10 cellular contexts compared by ENCODE assay signal in the genomic region with DNA sequence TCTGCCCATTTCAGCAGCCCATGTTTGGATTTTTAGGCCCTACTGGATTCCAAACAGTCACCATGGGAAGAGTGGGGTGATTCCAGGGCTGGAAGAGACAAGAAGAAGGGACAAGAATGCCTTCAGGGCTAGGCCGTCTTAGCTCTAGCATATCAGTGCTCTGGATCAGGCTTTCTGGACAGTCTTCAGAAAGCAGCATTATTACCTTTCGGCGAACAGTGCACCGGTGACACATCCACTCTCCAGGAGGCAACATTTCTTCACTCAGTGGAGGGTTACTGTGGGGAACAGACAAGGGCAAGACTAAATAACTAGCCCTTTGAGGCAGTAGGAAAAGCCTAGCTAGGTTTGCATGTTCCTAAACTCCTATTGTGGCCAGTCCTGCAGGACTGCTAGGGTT. TPM values are rescaled to one million over a fixed set of nuclear protein-coding genes. Genes with fewer than 3 reads are reported as not detected.
DNase-seq lines count a peak whose midpoint lies in the region; ATAC-seq and TF ChIP-seq lines count a peak whose summit lies in the region.
"Had no signal": no experiment of that assay in that cellular context is flagged by ENCODE, and none has a peak within 500 bp of the region (broad histone marks: within the 10 kb centered on the region; RNA-seq: fewer than 3 reads in every experiment).

No MANE protein-coding gene starts in this region.

- H3K4me1 ChIP-seq in HEK293 (ENCODE audit: control insufficient read depth, insufficient read depth, low read length) (no peaks in the 10 kb centered on the region; the same call in 1 of the 2 replicates), esophagus (ENCODE audit: control insufficient read depth in 2 of 2, insufficient read depth in 2 of 2, low read length in 1 of 2) (peaks cover 0 to 5% of the 10 kb centered on the region in 2 donors), sigmoid colon (peaks cover 0 to 19% (median 16%) of the 10 kb centered on the region in 4 donors), adrenal gland (replicated peaks in 1 of 2) (peaks cover 0 to 26% of the 10 kb centered on the region in 2 donors)

- no peak for TF ChIP-seq CTCF in HEK293 (tag by site-specific recombination; IDR thresholded peaks at IDR 0.05)
- no peak for TF ChIP-seq CTCF in VCaP (conservative IDR thresholded peaks at IDR 0.05)
- no peak for TF ChIP-seq CTCF in sigmoid colon (IDR thresholded peaks at IDR 0.05)
- TF ChIP-seq CTCF in adrenal gland (IDR thresholded peaks at IDR 0.05): no peak

- H3K27me3 ChIP-seq in esophagus (ENCODE audit: control insufficient read depth in 1 of 2, insufficient read depth in 2 of 2, low read length in 2 of 2): no peaks in the 10 kb centered on the region
- H3K27me3 ChIP-seq in sigmoid colon: no peaks in the 10 kb centered on the region
- H3K27me3 ChIP-seq in adrenal gland: no peaks in the 10 kb centered on the region
- H3K27me3 ChIP-seq: MG63 had no signal

- H3K27ac ChIP-seq in HEK293 (ENCODE audit: extremely low read depth, low read depth, low read length): peak overlapping the region; percentile 12; the same call in 1 of the 2 replicates
- H3K27ac ChIP-seq in VCaP: peak overlapping the region; percentile 3
- H3K27ac ChIP-seq in esophagus (ENCODE audit: low read depth in 2 of 2, low read length in 1 of 2): peak overlapping the region; percentile 39 to 57
- H3K27ac ChIP-seq in sigmoid colon: peak overlapping the region in 3 of 4 donors; percentile 27 to 38 (median 28)
- H3K27ac ChIP-seq in adrenal gland: peak overlapping the region in 2 of 5 donors; percentile 50 to 67

- WGBS in esophagus, 2 donors: 89 to 92% methylated on average over 4 of the region's 4 CpGs
- 94 to 95% methylated on average over 4 of the region's 4 CpGs for WGBS in sigmoid colon, 2 donors
- WGBS in adrenal gland, 4 donors: 78 to 100% (median 93%) methylated on average over 4 of the region's 4 CpGs

- CTCF ChIA-PET in HEK293 (lab: Yijun Ruan, JAX): interaction anchor here (0.7 to 1.9 kb wide), 5 partner anchors 10 to 77 kb away, joined by 3 to 8 read pairs (median 6); no protein-coding TSS in a partner anchor

- intact Hi-C loops in sigmoid colon (cut with DNase I): no loop called here
- intact Hi-C loops in adrenal gland (cut with DNase I): no loop called here

- POLR2A ChIA-PET in HEK293 (lab: Yijun Ruan, JAX): no interaction called here

- H3K36me3 ChIP-seq in HEK293 (ENCODE audit: control insufficient read depth in 2 of 2, insufficient read depth in 1 of 2, low read length in 2 of 2): peaks cover 42 to 83% of the 10 kb centered on the region in 2 experiments
- peaks cover 6 to 9% of the 10 kb centered on the region in 2 donors for H3K36me3 ChIP-seq in esophagus (ENCODE audit: control insufficient read depth in 2 of 2, insufficient read depth in 2 of 2, low read length in 1 of 2)
- H3K36me3 ChIP-seq in sigmoid colon: peaks cover 5 to 49% (median 7%) of the 10 kb centered on the region in 4 donors
- peaks cover 0 to 26% of the 10 kb centered on the region in 2 donors for H3K36me3 ChIP-seq in adrenal gland (replicated peaks in 1 of 2)

- TF ChIP-seq POLR2A in sigmoid colon (IDR thresholded peaks at IDR 0.05) (no peak), adrenal gland (IDR thresholded peaks at IDR 0.05) (no peak)

- H3K9me3 ChIP-seq in HEK293 (ENCODE audit: control insufficient read depth, insufficient read depth, low read depth, low read length) (no peaks in the 10 kb centered on the region), esophagus (ENCODE audit: control insufficient read depth in 2 of 2, insufficient read depth in 1 of 2, low read depth in 1 of 2, low read length in 1 of 2) (no peaks in the 10 kb centered on the region), sigmoid colon (no peaks in the 10 kb centered on the region), adrenal gland (replicated peaks in 1 of 3) (no peaks in the 10 kb centered on the region)

- ATAC-seq in HG02759 (IDR thresholded peaks at IDR 0.05; ENCODE audit: unreplicated experiment): no peak
- no peak for ATAC-seq in HG02970 (IDR thresholded peaks at IDR 0.05; ENCODE audit: low FRiP score, unreplicated experiment)
- ATAC-seq: GM23338 had no signal

- H3K4me3 ChIP-seq in HEK293 (ENCODE audit: low read depth, low read length): no peak overlapping the region
- no peak overlapping the region for H3K4me3 ChIP-seq in esophagus (ENCODE audit: low read depth in 1 of 2, low read length in 2 of 2)
- no peak overlapping the region for H3K4me3 ChIP-seq in sigmoid colon
- no peak overlapping the region for H3K4me3 ChIP-seq in adrenal gland
- H3K4me3 ChIP-seq: GM23338, MG63 had no signal

- DNase-seq in sigmoid colon (no peak), adrenal gland (no peak), iPS-NIHi7 (ENCODE audit: extremely low spot score) (no peak)
- DNase-seq: MG63 had no signal

- TF ChIP-seq EP300 in sigmoid colon (IDR thresholded peaks at IDR 0.05): no peak

TF ChIP-seq in HEK293, 187 proteins besides CTCF, POLR2A, EP300 and RAD21:
- no peak for TF ChIP-seq ZNF202 (tag by site-specific recombination; IDR thresholded peaks at IDR 0.05; ENCODE audit: borderline replicate concordance)
- TF ChIP-seq ZNF596 (tag by site-specific recombination; IDR thresholded peaks at IDR 0.05): no peak
- TF ChIP-seq, protein P1, sequence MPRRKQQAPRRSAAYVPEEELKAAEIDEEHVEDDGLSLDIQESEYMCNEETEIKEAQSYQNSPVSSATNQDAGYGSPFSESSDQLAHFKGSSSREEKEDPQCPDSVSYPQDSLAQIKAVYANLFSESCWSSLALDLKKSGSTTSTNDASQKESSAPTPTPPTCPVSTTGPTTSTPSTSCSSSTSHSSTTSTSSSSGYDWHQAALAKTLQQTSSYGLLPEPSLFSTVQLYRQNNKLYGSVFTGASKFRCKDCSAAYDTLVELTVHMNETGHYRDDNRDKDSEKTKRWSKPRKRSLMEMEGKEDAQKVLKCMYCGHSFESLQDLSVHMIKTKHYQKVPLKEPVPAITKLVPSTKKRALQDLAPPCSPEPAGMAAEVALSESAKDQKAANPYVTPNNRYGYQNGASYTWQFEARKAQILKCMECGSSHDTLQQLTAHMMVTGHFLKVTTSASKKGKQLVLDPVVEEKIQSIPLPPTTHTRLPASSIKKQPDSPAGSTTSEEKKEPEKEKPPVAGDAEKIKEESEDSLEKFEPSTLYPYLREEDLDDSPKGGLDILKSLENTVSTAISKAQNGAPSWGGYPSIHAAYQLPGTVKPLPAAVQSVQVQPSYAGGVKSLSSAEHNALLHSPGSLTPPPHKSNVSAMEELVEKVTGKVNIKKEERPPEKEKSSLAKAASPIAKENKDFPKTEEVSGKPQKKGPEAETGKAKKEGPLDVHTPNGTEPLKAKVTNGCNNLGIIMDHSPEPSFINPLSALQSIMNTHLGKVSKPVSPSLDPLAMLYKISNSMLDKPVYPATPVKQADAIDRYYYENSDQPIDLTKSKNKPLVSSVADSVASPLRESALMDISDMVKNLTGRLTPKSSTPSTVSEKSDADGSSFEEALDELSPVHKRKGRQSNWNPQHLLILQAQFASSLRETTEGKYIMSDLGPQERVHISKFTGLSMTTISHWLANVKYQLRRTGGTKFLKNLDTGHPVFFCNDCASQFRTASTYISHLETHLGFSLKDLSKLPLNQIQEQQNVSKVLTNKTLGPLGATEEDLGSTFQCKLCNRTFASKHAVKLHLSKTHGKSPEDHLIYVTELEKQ (tag by site-specific recombination; IDR thresholded peaks at IDR 0.05; ENCODE audit: borderline replicate concordance): no peak
- TF ChIP-seq ZNF701 (tag by site-specific recombination; IDR thresholded peaks at IDR 0.05): no peak
- no peak for TF ChIP-seq OSR2 (tag by site-specific recombination; IDR thresholded peaks at IDR 0.05)
- TF ChIP-seq ZNF223 (tag by site-specific recombination; IDR thresholded peaks at IDR 0.05): no peak
- TF ChIP-seq GLIS1 (tag by site-specific recombination; IDR thresholded peaks at IDR 0.05): peak; percentile 37; the same call in 1 of the 2 replicates
- no peak for TF ChIP-seq ZNF266 (tag by site-specific recombination; IDR thresholded peaks at IDR 0.05; ENCODE audit: low read depth)
- peak; percentile 12; the same call in 1 of the 2 replicates for TF ChIP-seq ZNF600 (tag by site-specific recombination; IDR thresholded peaks at IDR 0.05)

RNA-seq across cellular contexts. Expression of a gene that starts 23.9 kb away (rescaled TPM):
- polyA plus RNA-seq in esophagus (10 to 100 TPM in 1 of 2 donors, 1 to 10 TPM in 1; 9.4 to 15.6 TPM), sigmoid colon (10 to 100 TPM in 1 of 3 donors, 1 to 10 TPM in 2; 2.1 to 15.0 (median 3.0) TPM), adrenal gland (10 to 100 TPM in 2 of 3 donors, 1 to 10 TPM in 1; 8.9 to 15.4 (median 10.5) TPM)
- total RNA-seq in sigmoid colon (1 to 10 TPM; 3.2 to 8.4 (median 3.9) TPM), adrenal gland (10 to 100 TPM in 7 of 8 donors, 1 to 10 TPM in 1; 4.4 to 23.5 (median 14.7) TPM)

RNA-seq across cellular contexts. Expression of a gene that starts 24.5 kb away (rescaled TPM):
- polyA plus RNA-seq in esophagus: 1 to 10 TPM; 8.6 to 9.1 TPM
- total RNA-seq in sigmoid colon: 10 to 100 TPM; 39.1 to 54.3 (median 45.2) TPM
- polyA plus RNA-seq in sigmoid colon: 10 to 100 TPM in 2 of 3 donors, 1 to 10 TPM in 1; 6.9 to 24.7 (median 13.8) TPM
- 10 to 100 TPM; 19.6 to 47.9 (median 35.0) TPM for total RNA-seq in adrenal gland
- polyA plus RNA-seq in adrenal gland: 10 to 100 TPM; 16.2 to 22.7 (median 18.7) TPM

RNA-seq across cellular contexts. Expression of a gene that starts 29.3 kb away (rescaled TPM):
- polyA plus RNA-seq in esophagus: 10 to 100 TPM; 33.0 to 52.3 TPM
- 10 to 100 TPM; 38.5 to 72.5 (median 52.4) TPM for total RNA-seq in sigmoid colon
- polyA plus RNA-seq in sigmoid colon: 10 to 100 TPM; 27.3 to 91.8 (median 36.6) TPM
- 100 to 1,000 TPM in 2 of 8 donors, 10 to 100 TPM in 6; 48.4 to 193 (median 86.5) TPM for total RNA-seq in adrenal gland
- polyA plus RNA-seq in adrenal gland: 10 to 100 TPM; 36.8 to 43.3 (median 43.1) TPM
